In the genomic region with DNA sequence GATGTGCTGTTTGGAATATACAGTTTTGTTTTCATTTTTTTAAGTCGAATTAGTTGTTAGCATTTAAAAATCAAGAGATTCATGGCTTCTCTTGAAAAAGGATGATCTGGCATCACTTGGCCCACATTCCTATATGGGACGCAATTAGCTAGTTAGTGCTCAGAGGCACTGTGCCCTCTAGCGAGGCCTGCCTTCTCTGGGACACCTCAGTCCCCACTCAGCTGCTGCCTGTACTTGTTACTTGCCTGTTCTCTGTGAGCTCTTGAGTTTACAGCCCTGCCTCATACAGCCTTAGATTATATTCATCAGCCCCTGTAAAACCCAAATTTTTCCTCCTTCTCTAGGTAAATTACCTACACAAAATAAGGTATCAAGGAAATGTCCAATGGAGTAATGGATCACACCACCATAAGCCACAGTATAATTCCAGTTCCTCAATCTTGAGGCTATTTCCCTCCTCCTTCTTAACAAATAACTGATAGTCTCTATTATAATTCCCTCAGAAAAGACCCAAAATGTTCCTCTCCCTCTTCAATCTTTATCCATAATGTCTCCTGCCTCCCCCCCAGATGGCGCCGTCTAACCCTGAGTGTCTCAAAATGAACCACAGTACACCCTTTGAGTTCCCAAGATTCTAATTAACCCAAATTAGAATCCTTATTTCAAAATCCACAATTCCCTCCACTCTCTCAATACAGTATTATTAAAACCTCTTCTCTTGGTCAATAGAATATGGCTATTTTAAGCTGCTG, we compare ENCODE assay signal across 7 cellular contexts. TPM values are rescaled to one million over a fixed set of nuclear protein-coding genes. Genes with fewer than 3 reads are reported as not detected.
A peak's percentile ranks its signal among the peaks of the same experiment; 100 is the strongest.
DNase-seq lines count a peak whose midpoint lies in the region; ATAC-seq and TF ChIP-seq lines count a peak whose summit lies in the region.

No MANE protein-coding gene starts in this region.

- TF ChIP-seq CTCF in Loucy (conservative IDR thresholded peaks at IDR 0.05; ENCODE audit: low read length): peak; percentile 76
- TF ChIP-seq CTCF in foreskin keratinocyte (conservative IDR thresholded peaks at IDR 0.05): peak; percentile 74

- H3K9me3 ChIP-seq in ES-I3 (ENCODE audit: control insufficient read depth, insufficient read depth, low read length): no peaks in the 10 kb centered on the region
- H3K9me3 ChIP-seq in Loucy (ENCODE audit: insufficient read depth, low read depth, low read length): no peaks in the 10 kb centered on the region

- no peak overlapping the region for H2AFZ ChIP-seq in Loucy (ENCODE audit: low read length)

- no peaks in the 10 kb centered on the region for H3K9me2 ChIP-seq in Loucy (replicated peaks; ENCODE audit: low read depth, low read length)

- peak overlapping the region; percentile 9; the same call in 1 of the 2 replicates for H3K9ac ChIP-seq in ES-I3 (ENCODE audit: low read depth, low read length)
- peak overlapping the region; percentile 90 for H3K9ac ChIP-seq in Loucy (ENCODE audit: low read depth, low read length, poor library complexity, severe bottlenecking)

- peaks cover 6% of the 10 kb centered on the region; the same call in 1 of the 2 replicates for H3K36me3 ChIP-seq in ES-I3 (ENCODE audit: insufficient read depth, low read length)
- H3K36me3 ChIP-seq in Loucy (ENCODE audit: insufficient read depth, low read length): no peaks in the 10 kb centered on the region

- no peaks in the 10 kb centered on the region for H4K20me1 ChIP-seq in Loucy (ENCODE audit: insufficient read depth, low read length, poor library complexity, severe bottlenecking)

- DNase-seq in activated CD4-positive, alpha-beta T cell treated with anti-CD3 and anti-CD28 coated beads for 48 hours: peak; percentile 48
- no peak for DNase-seq in foreskin keratinocyte
- DNase-seq in superior temporal gyrus (ENCODE audit: extremely low spot score): peak; percentile 39
- no peak for DNase-seq in T1000 (lab: John Stamatoyannopoulos, UW)

- peaks cover 37% of the 10 kb centered on the region for H3K79me2 ChIP-seq in Loucy (ENCODE audit: insufficient read depth, low read length)

- no peaks in the 10 kb centered on the region for H3K27me3 ChIP-seq in Loucy (ENCODE audit: insufficient read depth, low read length, poor library complexity, severe bottlenecking)
- H3K27me3 ChIP-seq in foreskin keratinocyte: no peaks in the 10 kb centered on the region

- peak overlapping the region; percentile 78 for H3K4me2 ChIP-seq in Loucy (ENCODE audit: low read depth, low read length, poor library complexity, severe bottlenecking)

- peak overlapping the region; percentile 96 for H3K4me3 ChIP-seq in Loucy (ENCODE audit: low read length, poor library complexity, severe bottlenecking)

- ATAC-seq in foreskin keratinocyte (no peak), HG02840 (IDR thresholded peaks at IDR 0.05; ENCODE audit: low FRiP score, unreplicated experiment) (no peak)

- H3K4me1 ChIP-seq in ES-I3 (ENCODE audit: insufficient read depth, low read length) (no peaks in the 10 kb centered on the region), Loucy (ENCODE audit: insufficient read depth, low read length, poor library complexity, severe bottlenecking) (peaks cover 37% of the 10 kb centered on the region), foreskin keratinocyte (peaks cover 17% of the 10 kb centered on the region)

- H3F3A ChIP-seq in Loucy (ENCODE audit: low read depth): no peaks in the 10 kb centered on the region

- peak overlapping the region; percentile 42 for H3K27ac ChIP-seq in foreskin keratinocyte

RNA-seq across cellular contexts. Expression of gene ZMAT3, which starts 2.7 kb away (rescaled TPM):
- total RNA-seq in foreskin keratinocyte: 6.1 and 10.4 TPM in 2 replicates
- polyA plus RNA-seq in foreskin keratinocyte: 1.5 and 2.5 TPM in 2 replicates

Comparison
In these comparisons a context has a peak if more than half of its experiments do, and no peak if none do; other contexts are left out.
1. DNase-seq: peak in activated CD4-positive, alpha-beta T cell treated with anti-CD3 and anti-CD28 coated beads for 48 hours (single experiment) and superior temporal gyrus (single experiment); none in foreskin keratinocyte (0 of 2) and T1000 (single experiment).